Comparison of ENCODE assay signal across 3 cellular contexts in genomic region chr11:67072295-67072694, GRCh38.
TF ChIP-seq lines count a peak whose summit lies in the region.

No MANE protein-coding gene starts in this region.

TF ChIP-seq in GM12891, 5 proteins besides CTCF, POLR2A, EP300 and RAD21:
- TF ChIP-seq SPI1 (IDR thresholded peaks at IDR 0.05; ENCODE audit: low read depth, low read length) (no peak), POU2F2 (IDR thresholded peaks at IDR 0.05; ENCODE audit: low read depth, low read length) (no peak), TAF1 (IDR thresholded peaks at IDR 0.05; ENCODE audit: low read depth, low read length) (no peak), PAX5 (IDR thresholded peaks at IDR 0.05; ENCODE audit: insufficient read depth, low read length, severe bottlenecking) (no peak)

TF ChIP-seq in GM12878, 131 proteins besides CTCF, POLR2A, EP300 and RAD21:
- 0 out of 2 replicates have a peak, but pooled peaks have one; percentile 12 for TF ChIP-seq IKZF1 (conservative IDR thresholded peaks at IDR 0.05)
- no peak for TF ChIP-seq RAD51 (IDR thresholded peaks at IDR 0.05)

TF ChIP-seq in H1, 55 proteins besides CTCF, POLR2A, EP300 and RAD21:
- TF ChIP-seq YY1 (IDR thresholded peaks at IDR 0.05; ENCODE audit: low read depth, low read length) (no peak), ASH2L (IDR thresholded peaks at IDR 0.05; ENCODE audit: low read length) (no peak), TBP (IDR thresholded peaks at IDR 0.05; ENCODE audit: low read depth, low read length) (no peak), CTBP2 (IDR thresholded peaks at IDR 0.05; ENCODE audit: borderline replicate concordance, insufficient read depth, insufficient read length, low read length) (no peak), SUZ12 (IDR thresholded peaks at IDR 0.05; ENCODE audit: low read length) (no peak), HDAC2 (IDR thresholded peaks at IDR 0.05; ENCODE audit: borderline replicate concordance in 1 of 2, low read depth in 2 of 2, low read length in 2 of 2) (no peak), USF2 (IDR thresholded peaks at IDR 0.05; ENCODE audit: low read length) (no peak), TAF7 (optimal IDR thresholded peaks at IDR 0.05; ENCODE audit: borderline replicate concordance, low read depth, low read length) (no peak)
- TF ChIP-seq, protein P1, sequence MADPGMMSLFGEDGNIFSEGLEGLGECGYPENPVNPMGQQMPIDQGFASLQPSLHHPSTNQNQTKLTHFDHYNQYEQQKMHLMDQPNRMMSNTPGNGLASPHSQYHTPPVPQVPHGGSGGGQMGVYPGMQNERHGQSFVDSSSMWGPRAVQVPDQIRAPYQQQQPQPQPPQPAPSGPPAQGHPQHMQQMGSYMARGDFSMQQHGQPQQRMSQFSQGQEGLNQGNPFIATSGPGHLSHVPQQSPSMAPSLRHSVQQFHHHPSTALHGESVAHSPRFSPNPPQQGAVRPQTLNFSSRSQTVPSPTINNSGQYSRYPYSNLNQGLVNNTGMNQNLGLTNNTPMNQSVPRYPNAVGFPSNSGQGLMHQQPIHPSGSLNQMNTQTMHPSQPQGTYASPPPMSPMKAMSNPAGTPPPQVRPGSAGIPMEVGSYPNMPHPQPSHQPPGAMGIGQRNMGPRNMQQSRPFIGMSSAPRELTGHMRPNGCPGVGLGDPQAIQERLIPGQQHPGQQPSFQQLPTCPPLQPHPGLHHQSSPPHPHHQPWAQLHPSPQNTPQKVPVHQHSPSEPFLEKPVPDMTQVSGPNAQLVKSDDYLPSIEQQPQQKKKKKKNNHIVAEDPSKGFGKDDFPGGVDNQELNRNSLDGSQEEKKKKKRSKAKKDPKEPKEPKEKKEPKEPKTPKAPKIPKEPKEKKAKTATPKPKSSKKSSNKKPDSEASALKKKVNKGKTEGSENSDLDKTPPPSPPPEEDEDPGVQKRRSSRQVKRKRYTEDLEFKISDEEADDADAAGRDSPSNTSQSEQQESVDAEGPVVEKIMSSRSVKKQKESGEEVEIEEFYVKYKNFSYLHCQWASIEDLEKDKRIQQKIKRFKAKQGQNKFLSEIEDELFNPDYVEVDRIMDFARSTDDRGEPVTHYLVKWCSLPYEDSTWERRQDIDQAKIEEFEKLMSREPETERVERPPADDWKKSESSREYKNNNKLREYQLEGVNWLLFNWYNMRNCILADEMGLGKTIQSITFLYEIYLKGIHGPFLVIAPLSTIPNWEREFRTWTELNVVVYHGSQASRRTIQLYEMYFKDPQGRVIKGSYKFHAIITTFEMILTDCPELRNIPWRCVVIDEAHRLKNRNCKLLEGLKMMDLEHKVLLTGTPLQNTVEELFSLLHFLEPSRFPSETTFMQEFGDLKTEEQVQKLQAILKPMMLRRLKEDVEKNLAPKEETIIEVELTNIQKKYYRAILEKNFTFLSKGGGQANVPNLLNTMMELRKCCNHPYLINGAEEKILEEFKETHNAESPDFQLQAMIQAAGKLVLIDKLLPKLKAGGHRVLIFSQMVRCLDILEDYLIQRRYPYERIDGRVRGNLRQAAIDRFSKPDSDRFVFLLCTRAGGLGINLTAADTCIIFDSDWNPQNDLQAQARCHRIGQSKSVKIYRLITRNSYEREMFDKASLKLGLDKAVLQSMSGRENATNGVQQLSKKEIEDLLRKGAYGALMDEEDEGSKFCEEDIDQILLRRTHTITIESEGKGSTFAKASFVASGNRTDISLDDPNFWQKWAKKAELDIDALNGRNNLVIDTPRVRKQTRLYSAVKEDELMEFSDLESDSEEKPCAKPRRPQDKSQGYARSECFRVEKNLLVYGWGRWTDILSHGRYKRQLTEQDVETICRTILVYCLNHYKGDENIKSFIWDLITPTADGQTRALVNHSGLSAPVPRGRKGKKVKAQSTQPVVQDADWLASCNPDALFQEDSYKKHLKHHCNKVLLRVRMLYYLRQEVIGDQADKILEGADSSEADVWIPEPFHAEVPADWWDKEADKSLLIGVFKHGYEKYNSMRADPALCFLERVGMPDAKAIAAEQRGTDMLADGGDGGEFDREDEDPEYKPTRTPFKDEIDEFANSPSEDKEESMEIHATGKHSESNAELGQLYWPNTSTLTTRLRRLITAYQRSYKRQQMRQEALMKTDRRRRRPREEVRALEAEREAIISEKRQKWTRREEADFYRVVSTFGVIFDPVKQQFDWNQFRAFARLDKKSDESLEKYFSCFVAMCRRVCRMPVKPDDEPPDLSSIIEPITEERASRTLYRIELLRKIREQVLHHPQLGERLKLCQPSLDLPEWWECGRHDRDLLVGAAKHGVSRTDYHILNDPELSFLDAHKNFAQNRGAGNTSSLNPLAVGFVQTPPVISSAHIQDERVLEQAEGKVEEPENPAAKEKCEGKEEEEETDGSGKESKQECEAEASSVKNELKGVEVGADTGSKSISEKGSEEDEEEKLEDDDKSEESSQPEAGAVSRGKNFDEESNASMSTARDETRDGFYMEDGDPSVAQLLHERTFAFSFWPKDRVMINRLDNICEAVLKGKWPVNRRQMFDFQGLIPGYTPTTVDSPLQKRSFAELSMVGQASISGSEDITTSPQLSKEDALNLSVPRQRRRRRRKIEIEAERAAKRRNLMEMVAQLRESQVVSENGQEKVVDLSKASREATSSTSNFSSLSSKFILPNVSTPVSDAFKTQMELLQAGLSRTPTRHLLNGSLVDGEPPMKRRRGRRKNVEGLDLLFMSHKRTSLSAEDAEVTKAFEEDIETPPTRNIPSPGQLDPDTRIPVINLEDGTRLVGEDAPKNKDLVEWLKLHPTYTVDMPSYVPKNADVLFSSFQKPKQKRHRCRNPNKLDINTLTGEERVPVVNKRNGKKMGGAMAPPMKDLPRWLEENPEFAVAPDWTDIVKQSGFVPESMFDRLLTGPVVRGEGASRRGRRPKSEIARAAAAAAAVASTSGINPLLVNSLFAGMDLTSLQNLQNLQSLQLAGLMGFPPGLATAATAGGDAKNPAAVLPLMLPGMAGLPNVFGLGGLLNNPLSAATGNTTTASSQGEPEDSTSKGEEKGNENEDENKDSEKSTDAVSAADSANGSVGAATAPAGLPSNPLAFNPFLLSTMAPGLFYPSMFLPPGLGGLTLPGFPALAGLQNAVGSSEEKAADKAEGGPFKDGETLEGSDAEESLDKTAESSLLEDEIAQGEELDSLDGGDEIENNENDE (IDR thresholded peaks at IDR 0.05; ENCODE audit: insufficient replicate concordance, low read length): no peak
- TF ChIP-seq, protein P2, sequence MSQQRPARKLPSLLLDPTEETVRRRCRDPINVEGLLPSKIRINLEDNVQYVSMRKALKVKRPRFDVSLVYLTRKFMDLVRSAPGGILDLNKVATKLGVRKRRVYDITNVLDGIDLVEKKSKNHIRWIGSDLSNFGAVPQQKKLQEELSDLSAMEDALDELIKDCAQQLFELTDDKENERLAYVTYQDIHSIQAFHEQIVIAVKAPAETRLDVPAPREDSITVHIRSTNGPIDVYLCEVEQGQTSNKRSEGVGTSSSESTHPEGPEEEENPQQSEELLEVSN (IDR thresholded peaks at IDR 0.05): no peak
